9 cellular contexts compared by ENCODE assay signal in genomic region chr5:133824661-133825254, GRCh38.
DNase-seq lines count a peak whose midpoint lies in the region; ATAC-seq and TF ChIP-seq lines count a peak whose summit lies in the region.
"Had no signal": no experiment of that assay in that cellular context is flagged by ENCODE, and none has a peak within 500 bp of the region (broad histone marks: within the 10 kb centered on the region; RNA-seq: fewer than 3 reads in every experiment).

No MANE protein-coding gene starts in this region.

- H3K9me3 Mint-ChIP-seq in CD4-positive, alpha-beta T cell: no peaks in the 10 kb centered on the region
- no peaks in the 10 kb centered on the region for H3K9me3 Mint-ChIP-seq in activated T-cell treated with anti-CD3 and anti-CD28 coated beads, Interleukin-2, amount 50 U/mL, for 72 hours

- H3K27me3 Mint-ChIP-seq in CD4-positive, alpha-beta T cell: peaks cover 11% of the 10 kb centered on the region
- peaks cover 15% of the 10 kb centered on the region for H3K27me3 Mint-ChIP-seq in activated T-cell treated with anti-CD3 and anti-CD28 coated beads, Interleukin-2, amount 50 U/mL, for 72 hours (ENCODE audit: low read depth)

- H3K36me3 ChIP-seq in breast epithelium: no peaks in the 10 kb centered on the region
- H3K36me3 ChIP-seq in upper lobe of right lung: no peaks in the 10 kb centered on the region
- H3K36me3 ChIP-seq: MG63 had no signal

- TF ChIP-seq POLR2A in breast epithelium (IDR thresholded peaks at IDR 0.05): no peak

- H3K27ac ChIP-seq in CD4-positive, alpha-beta T cell (ENCODE audit: low read depth, low read length): no peak overlapping the region
- no peak overlapping the region for H3K27ac ChIP-seq in breast epithelium
- no peak overlapping the region for H3K27ac ChIP-seq in upper lobe of right lung

- no peak for DNase-seq in CD4-positive, alpha-beta T cell
- DNase-seq in activated T-cell treated with anti-CD3 and anti-CD28 coated beads, Interleukin-2, amount 50 U/mL, for 72 hours: peak; percentile 27 to 39
- DNase-seq in activated effector memory CD4-positive, alpha-beta T cell treated with anti-CD3 and anti-CD28 coated beads, Interleukin-2, amount 50 U/mL, for 16 hours: no peak
- DNase-seq in GOT3 (lab: John Stamatoyannopoulos, UW) (no peak), breast epithelium (ENCODE audit: low spot score in 2 of 2) (no peak), upper lobe of right lung (no peak)
- DNase-seq: MG63 had no signal

- H3K27ac Mint-ChIP-seq in CD4-positive, alpha-beta T cell: peak overlapping the region; percentile 85
- no peak overlapping the region for H3K27ac Mint-ChIP-seq in activated T-cell treated with anti-CD3 and anti-CD28 coated beads, Interleukin-2, amount 50 U/mL, for 72 hours

- CTCF ChIA-PET in CD4-positive, alpha-beta T cell (lab: Charles Lee): no interaction called here

- H3K4me3 Mint-ChIP-seq in CD4-positive, alpha-beta T cell: no peak overlapping the region
- peak overlapping the region; percentile 26 to 31 for H3K4me3 Mint-ChIP-seq in activated T-cell treated with anti-CD3 and anti-CD28 coated beads, Interleukin-2, amount 50 U/mL, for 72 hours

- no peak for TF ChIP-seq CTCF in CD4-positive, alpha-beta T cell (IDR thresholded peaks at IDR 0.05)
- TF ChIP-seq CTCF in breast epithelium (IDR thresholded peaks at IDR 0.05) (no peak), upper lobe of right lung (IDR thresholded peaks at IDR 0.05) (no peak)

- H3K4me1 ChIP-seq in breast epithelium (peaks cover 0 to 7% of the 10 kb centered on the region in 2 donors), upper lobe of right lung (peaks cover 19% of the 10 kb centered on the region)

- intact Hi-C loops in CD4-positive, alpha-beta T cell (cut with DNase I, micrococcal nuclease): no loop called here
- intact Hi-C loops in breast epithelium (cut with DNase I; ENCODE audit: low total_unique reads) (no loop called here), upper lobe of right lung (cut with DNase I) (no loop called here)

- H3K27me3 ChIP-seq in CD4-positive, alpha-beta T cell (ENCODE audit: control insufficient read depth, insufficient read depth, low read length): no peaks in the 10 kb centered on the region
- H3K27me3 ChIP-seq in breast epithelium: no peaks in the 10 kb centered on the region
- no peaks in the 10 kb centered on the region for H3K27me3 ChIP-seq in upper lobe of right lung

- peaks cover 41% of the 10 kb centered on the region for H3K4me1 Mint-ChIP-seq in CD4-positive, alpha-beta T cell (ENCODE audit: low read depth)
- H3K4me1 Mint-ChIP-seq in activated T-cell treated with anti-CD3 and anti-CD28 coated beads, Interleukin-2, amount 50 U/mL, for 72 hours (ENCODE audit: low read depth): peaks cover 28% of the 10 kb centered on the region

- no peaks in the 10 kb centered on the region for H3K9me3 ChIP-seq in CD4-positive, alpha-beta T cell (ENCODE audit: control insufficient read depth, low read length)
- H3K9me3 ChIP-seq in breast epithelium (no peaks in the 10 kb centered on the region), upper lobe of right lung (no peaks in the 10 kb centered on the region)
- H3K9me3 ChIP-seq: MG63 had no signal

- POLR2A ChIA-PET in CD4-positive, alpha-beta T cell (lab: Charles Lee): no interaction called here

- no peaks in the 10 kb centered on the region for H3K36me3 Mint-ChIP-seq in CD4-positive, alpha-beta T cell (ENCODE audit: low read depth)
- no peaks in the 10 kb centered on the region for H3K36me3 Mint-ChIP-seq in activated T-cell treated with anti-CD3 and anti-CD28 coated beads, Interleukin-2, amount 50 U/mL, for 72 hours (ENCODE audit: insufficient read depth in 2 of 2)

- H3K4me3 ChIP-seq in breast epithelium: no peak overlapping the region
- no peak overlapping the region for H3K4me3 ChIP-seq in upper lobe of right lung
- H3K4me3 ChIP-seq: MG63 had no signal

- no peak for ATAC-seq in CD4-positive, alpha-beta T cell (ENCODE audit: poor library complexity)
- peak; percentile 60 for ATAC-seq in GM19025 (IDR thresholded peaks at IDR 0.05; ENCODE audit: low read depth, unreplicated experiment)
- peak; percentile 46 for ATAC-seq in HG02970 (IDR thresholded peaks at IDR 0.05; ENCODE audit: low FRiP score, unreplicated experiment)
- ATAC-seq in activated T-cell treated with anti-CD3 and anti-CD28 coated beads, Interleukin-2, amount 50 U/mL, for 72 hours (replicated peaks in 1 of 2): peak; percentile 82 to 87
- no peak for ATAC-seq in upper lobe of right lung

Comparison
In these comparisons a context has a peak if more than half of its experiments do, and no peak if none do; other contexts are left out.
1. ATAC-seq: peak in GM19025 (single experiment), HG02970 (single experiment) and activated T-cell treated with anti-CD3 and anti-CD28 coated beads, Interleukin-2, amount 50 U/mL, for 72 hours (2 of 2); none in CD4-positive, alpha-beta T cell (single experiment) and upper lobe of right lung (single experiment).
2. DNase-seq: peak in activated T-cell treated with anti-CD3 and anti-CD28 coated beads, Interleukin-2, amount 50 U/mL, for 72 hours (2 of 2); none in CD4-positive, alpha-beta T cell (0 of 10), activated effector memory CD4-positive, alpha-beta T cell treated with anti-CD3 and anti-CD28 coated beads, Interleukin-2, amount 50 U/mL, for 16 hours (single experiment), GOT3 (single experiment), breast epithelium (0 of 2) and upper lobe of right lung (single experiment).